Comparison of ENCODE assay signal across 14 cellular contexts in the genomic region with DNA sequence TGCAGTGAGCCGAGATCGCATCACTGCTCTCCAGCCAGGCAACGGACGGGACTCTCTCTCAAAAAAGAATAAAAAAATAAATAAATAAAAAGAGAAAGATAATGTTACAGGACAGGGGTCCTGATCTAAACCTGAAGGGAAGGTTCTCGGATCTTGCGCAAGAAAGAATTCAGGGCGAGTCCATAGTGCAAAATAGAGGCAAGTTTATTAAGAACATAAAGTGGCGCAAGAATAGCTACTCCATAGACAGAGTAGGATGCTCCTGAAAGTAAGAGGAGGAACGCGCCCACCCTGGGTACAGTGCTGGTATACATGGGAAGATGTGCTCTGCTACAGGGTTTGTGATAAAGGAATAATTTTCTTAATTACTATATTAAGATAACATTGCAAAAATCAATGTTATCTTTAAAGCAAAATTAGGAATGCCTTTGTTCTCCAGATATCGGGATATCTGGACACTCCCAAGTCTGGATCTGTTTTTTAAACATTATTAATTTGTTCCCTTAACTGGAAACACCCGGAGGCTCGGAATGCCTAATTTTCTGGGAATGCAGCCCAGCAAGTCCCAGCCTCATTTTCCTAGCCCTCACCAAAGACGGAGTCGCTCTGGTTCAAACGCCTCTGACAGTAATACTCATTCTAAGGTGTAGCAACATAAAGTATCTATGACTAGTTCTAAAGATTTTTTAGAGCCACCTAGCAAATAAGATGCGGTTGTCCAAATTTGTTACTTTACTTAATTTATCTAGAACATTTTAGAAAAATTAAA.
"Had no signal": no experiment of that assay in that cellular context is flagged by ENCODE, and none has a peak within 500 bp of the region (broad histone marks: within the 10 kb centered on the region; RNA-seq: fewer than 3 reads in every experiment).

No MANE protein-coding gene starts in this region.

- ATAC-seq: activated CD4-positive, alpha-beta T cell treated with anti-CD3 and anti-CD28 coated beads for 36 hours; gastroesophageal sphincter; left ventricle myocardium superior; stimulated activated effector memory CD8-positive, alpha-beta T cell treated with anti-CD3 and anti-CD28 coated beads, Interleukin-12 subunit alpha, Interleukin-12 subunit beta, amount 100 ng/mL, for 72 hours had no signal

- DNase-seq: activated CD4-positive, alpha-beta memory T cell treated with anti-CD3 and anti-CD28 coated beads, Interleukin-2, amount 10 ng/mL, durations not matched to agents 7 days and 5 days; activated CD4-positive, alpha-beta T cell treated with anti-CD3 and anti-CD28 coated beads for 36 hours; activated CD8-positive, alpha-beta memory T cell treated with anti-CD3 and anti-CD28 coated beads, Interleukin-2, amount 50 U/mL, for 4 hours; activated naive CD4-positive, alpha-beta T cell; aorta; kidney; left ventricle myocardium superior; midbrain; naive B cell; transverse colon had no signal

- H3K4me3 ChIP-seq: gastroesophageal sphincter, right atrium auricular region, transverse colon had no signal

- FAIRE-seq: bronchial epithelial cell, kidney had no signal

- H3K9me3 ChIP-seq: gastroesophageal sphincter, right atrium auricular region, transverse colon had no signal

- H3K27me3 ChIP-seq: gastroesophageal sphincter, right atrium auricular region, transverse colon had no signal

- H3K27ac ChIP-seq: gastroesophageal sphincter, right atrium auricular region, transverse colon had no signal

- H3K36me3 ChIP-seq: gastroesophageal sphincter, right atrium auricular region, transverse colon had no signal
